Comparison of ENCODE assay signal across 2 cellular contexts in genomic region chr14:102560436-102561261, GRCh38.
TF ChIP-seq lines count a peak whose summit lies in the region.

No MANE protein-coding gene starts in this region.

TF ChIP-seq in GM23338, 12 proteins besides CTCF, POLR2A, EP300 and RAD21:
- TF ChIP-seq EZH2phosphoT487 (IDR thresholded peaks at IDR 0.05; ENCODE audit: unreplicated experiment) (no peak), CREB1 (CRISPR knock-in tag; IDR thresholded peaks at IDR 0.05; ENCODE audit: low read depth) (no peak), ZNF114 (CRISPR knock-in tag; IDR thresholded peaks at IDR 0.05) (no peak), REST (IDR thresholded peaks at IDR 0.05; ENCODE audit: unreplicated experiment) (no peak), STAT1 (IDR thresholded peaks at IDR 0.05; ENCODE audit: unreplicated experiment) (no peak), POLR2AphosphoS5 (IDR thresholded peaks at IDR 0.05; ENCODE audit: low read depth) (no peak), EZH2 (IDR thresholded peaks at IDR 0.05; ENCODE audit: low read depth, unreplicated experiment) (no peak), NANOG (IDR thresholded peaks at IDR 0.05; ENCODE audit: borderline replicate concordance) (no peak), ZNF462 (CRISPR knock-in tag; IDR thresholded peaks at IDR 0.05) (no peak), JUNB (IDR thresholded peaks at IDR 0.05; ENCODE audit: unreplicated experiment) (no peak), ETS1 (IDR thresholded peaks at IDR 0.05) (no peak), ZNF331 (CRISPR knock-in tag; IDR thresholded peaks at IDR 0.05; ENCODE audit: low read depth) (no peak)

TF ChIP-seq in HepG2, 621 proteins besides CTCF, POLR2A, EP300 and RAD21:
- no peak for TF ChIP-seq MAF1 (CRISPR knock-in tag; IDR thresholded peaks at IDR 0.05; ENCODE audit: borderline replicate concordance)
- no peak for TF ChIP-seq ETV6 (CRISPR knock-in tag; conservative IDR thresholded peaks at IDR 0.05)
- TF ChIP-seq ZNF12 (CRISPR knock-in tag; IDR thresholded peaks at IDR 0.05) = 0 out of 2 replicates have a peak, but pooled peaks have one; percentile 61
- no peak for TF ChIP-seq SAFB2 (CRISPR knock-in tag; IDR thresholded peaks at IDR 0.05; ENCODE audit: borderline replicate concordance, low read depth)
